In genomic region chr1:46724991-46725735, GRCh38 we compare ENCODE assay signal across 9 cellular contexts. TPM values are rescaled to one million over a fixed set of nuclear protein-coding genes. Genes with fewer than 3 reads are reported as not detected.
A peak's percentile ranks its signal among the peaks of the same experiment; 100 is the strongest.
DNase-seq lines count a peak whose midpoint lies in the region; ATAC-seq and TF ChIP-seq lines count a peak whose summit lies in the region.
"Had no signal": no experiment of that assay in that cellular context is flagged by ENCODE, and none has a peak within 500 bp of the region (broad histone marks: within the 10 kb centered on the region; RNA-seq: fewer than 3 reads in every experiment).

No MANE protein-coding gene starts in this region.

- POLR2A ChIA-PET in PC-3 (lab: Charles Lee; ENCODE audit: unreplicated experiment): no interaction called here

- no TSS peak for BruUV-seq in PC-3 (replicated peaks; lab: Mats Ljungman, UMichigan)

- H3K27ac ChIP-seq in PC-3 (ENCODE audit: low read length): no peak overlapping the region
- H3K27ac ChIP-seq in fibroblast of lung (ENCODE audit: insufficient read depth, low read length): no peak overlapping the region
- H3K27ac ChIP-seq in neural progenitor cell: no peak overlapping the region
- H3K27ac ChIP-seq in substantia nigra (ENCODE audit: low read depth, low read length, poor library complexity, severe bottlenecking): no peak overlapping the region

- no peak overlapping the region for H3K9ac ChIP-seq in PC-3 (ENCODE audit: low read length)
- H3K9ac ChIP-seq in fibroblast of lung (ENCODE audit: insufficient read depth, low read length): no peak overlapping the region
- no peak overlapping the region for H3K9ac ChIP-seq in neural progenitor cell

- no peaks in the 10 kb centered on the region for H3K9me2 ChIP-seq in PC-3 (replicated peaks; ENCODE audit: low read length)

- H4K20me1 ChIP-seq in PC-3 (ENCODE audit: low read length): no peaks in the 10 kb centered on the region
- H4K20me1 ChIP-seq in fibroblast of lung (ENCODE audit: control insufficient read depth, extremely low read depth, insufficient read depth, low read length): no peaks in the 10 kb centered on the region
- no peaks in the 10 kb centered on the region for H4K20me1 ChIP-seq in neural progenitor cell (ENCODE audit: low read depth)

- H3K9me3 ChIP-seq in PC-3 (ENCODE audit: low read length) (no peaks in the 10 kb centered on the region), fibroblast of lung (ENCODE audit: control insufficient read depth, insufficient read depth, low read depth, low read length) (no peaks in the 10 kb centered on the region), neural progenitor cell (ENCODE audit: low read depth) (no peaks in the 10 kb centered on the region)

- H3K4me3 Mint-ChIP-seq in neural progenitor cell: peak overlapping the region; percentile 57
- H3K4me3 Mint-ChIP-seq: T-helper 1 cell treated with Interleukin-12 subunit alpha and Interleukin-12 subunit beta and Interleukin-4 antibody, amounts not matched to agents 30 μg/mL and 1 μg/mL, for 36 hours had no signal

- peaks cover 8% of the 10 kb centered on the region; the same call in 1 of the 2 replicates for H3K4me1 ChIP-seq in PC-3 (ENCODE audit: insufficient read depth, low read length)
- H3K4me1 ChIP-seq in fibroblast of lung (ENCODE audit: control insufficient read depth, extremely low read depth, insufficient read depth, low read length): no peaks in the 10 kb centered on the region
- H3K4me1 ChIP-seq in neural progenitor cell: peaks cover 13% of the 10 kb centered on the region

- peak overlapping the region; percentile 35 for H3K4me2 ChIP-seq in PC-3 (ENCODE audit: low read length)
- H3K4me2 ChIP-seq in fibroblast of lung (ENCODE audit: extremely low read depth, insufficient read depth, low read length): peak overlapping the region; percentile 59
- no peak overlapping the region for H3K4me2 ChIP-seq in neural progenitor cell

- in situ Hi-C loops in Caki2 (cut with HindIII; ENCODE audit: low pct_unique_long_range_greater_than_20kb, low sequenced_read_pairs): no loop called here

- H3K79me2 ChIP-seq in PC-3 (ENCODE audit: low read length): no peaks in the 10 kb centered on the region
- no peaks in the 10 kb centered on the region for H3K79me2 ChIP-seq in fibroblast of lung (ENCODE audit: control insufficient read depth, insufficient read depth, low read length)
- no peaks in the 10 kb centered on the region for H3K79me2 ChIP-seq in neural progenitor cell (ENCODE audit: low read depth)

- H2AFZ ChIP-seq in PC-3 (ENCODE audit: low read length): peak overlapping the region; percentile 67
- H2AFZ ChIP-seq in fibroblast of lung (ENCODE audit: low read length): no peak overlapping the region
- H2AFZ ChIP-seq in neural progenitor cell (replicated peaks): no peak overlapping the region

- H3K27ac Mint-ChIP-seq in neural progenitor cell: no peak overlapping the region
- H3K27ac Mint-ChIP-seq: T-helper 1 cell treated with Interleukin-12 subunit alpha and Interleukin-12 subunit beta and Interleukin-4 antibody, amounts not matched to agents 30 μg/mL and 1 μg/mL, for 36 hours had no signal

- TF ChIP-seq CTCF in PC-3 (conservative IDR thresholded peaks at IDR 0.05; ENCODE audit: low read depth, low read length) (peak; percentile 93), fibroblast of lung (conservative IDR thresholded peaks at IDR 0.05 in 1 of 2, IDR thresholded peaks at IDR 0.05 in 1 of 2; ENCODE audit: low read depth in 1 of 2, low read length in 2 of 2) (peak; percentile 96), neural progenitor cell (IDR thresholded peaks at IDR 0.05) (peak; percentile 85)

- H3K4me1 Mint-ChIP-seq in neural progenitor cell: no peaks in the 10 kb centered on the region

- H3K36me3 Mint-ChIP-seq in neural progenitor cell: no peaks in the 10 kb centered on the region

- DNase-seq in Caki2 (ENCODE audit: low read depth): peak; percentile 59
- peak; percentile 89 to 92 for DNase-seq in Kasumi-1 (lab: John Stamatoyannopoulos, UW)
- peak; percentile 86 for DNase-seq in PC-3
- peak; percentile 57 for DNase-seq in activated T-cell treated with anti-CD3 and anti-CD28 coated beads for 24 hours (ENCODE audit: low read depth)
- peak; percentile 67 to 88 for DNase-seq in fibroblast of lung (ENCODE audit: low read depth in 2 of 2)
- DNase-seq in neural progenitor cell (ENCODE audit: low spot score): peak; percentile 87
- DNase-seq in substantia nigra (lab: John Stamatoyannopoulos, UW): peak in 34 of 49 donors; percentile 6 to 73 (median 38)

- peaks cover 3% of the 10 kb centered on the region for H3K9me3 Mint-ChIP-seq in neural progenitor cell
- H3K9me3 Mint-ChIP-seq: T-helper 1 cell treated with Interleukin-12 subunit alpha and Interleukin-12 subunit beta and Interleukin-4 antibody, amounts not matched to agents 30 μg/mL and 1 μg/mL, for 36 hours had no signal

- H3K27me3 ChIP-seq in PC-3 (ENCODE audit: low read length): no peaks in the 10 kb centered on the region; the same call in 1 of the 2 replicates
- peaks cover 7% of the 10 kb centered on the region for H3K27me3 ChIP-seq in fibroblast of lung (ENCODE audit: control insufficient read depth, insufficient read depth, low read length)
- no peaks in the 10 kb centered on the region for H3K27me3 ChIP-seq in neural progenitor cell

- H3F3A ChIP-seq in PC-3 (ENCODE audit: low read length, unreplicated experiment) (no peaks in the 10 kb centered on the region), neural progenitor cell (ENCODE audit: low read depth) (peaks cover 13% of the 10 kb centered on the region)

- ATAC-seq in GM21528 (IDR thresholded peaks at IDR 0.05; ENCODE audit: low FRiP score, unreplicated experiment): peak; percentile 79
- peak; percentile 99 for ATAC-seq in PC-3

- intact Hi-C loops in PC-3 (cut with micrococcal nuclease): loop anchor here (2.0 to 10.0 kb wide), 3 partner anchors 38 to 280 kb away; no protein-coding TSS in a partner anchor

- H3K27me3 Mint-ChIP-seq in neural progenitor cell (ENCODE audit: insufficient read depth, low read depth): peaks cover 4% of the 10 kb centered on the region

- H3K4me3 ChIP-seq in PC-3 (ENCODE audit: low read length) (no peak overlapping the region), fibroblast of lung (replicated peaks in 1 of 4; ENCODE audit: control extremely low read depth in 1 of 4, insufficient read depth in 1 of 4, low read depth in 3 of 4, low read length in 4 of 4) (no peak overlapping the region), neural progenitor cell (no peak overlapping the region)

- H3K36me3 ChIP-seq in PC-3 (ENCODE audit: low read depth, low read length) (no peaks in the 10 kb centered on the region), fibroblast of lung (ENCODE audit: control insufficient read depth, insufficient read depth, low read length) (no peaks in the 10 kb centered on the region), neural progenitor cell (no peaks in the 10 kb centered on the region)

- CTCF ChIA-PET in PC-3 (lab: Charles Lee): interaction anchor here (0.6 to 1.1 kb wide), 5 partner anchors 16 to 194 kb away, joined by 3 to 5 read pairs (median 3); no protein-coding TSS in a partner anchor

RNA-seq across cellular contexts. Expression of gene EFCAB14, which starts 6.2 kb away (rescaled TPM):
- 34.5 and 60.9 TPM in 2 replicates for total RNA-seq in Caki2 (2014; rRNA removed; shearing (Covaris generic); ENCODE audit: low replicate concordance)
- total RNA-seq in PC-3 (2014; rRNA removed): 45.7 and 52.3 TPM in 2 replicates
- total RNA-seq in fibroblast of lung: 35.3 and 35.7 TPM in 2 replicates
- polyA plus RNA-seq in fibroblast of lung: 54.3 and 65.0 TPM in 2 replicates
- 27.7 and 36.8 TPM in 2 replicates for polyA plus RNA-seq in fibroblast of lung (2012)
- 18.1 and 23.0 TPM in 2 replicates for polyA minus RNA-seq in fibroblast of lung (ENCODE audit: low replicate concordance)
- 28.5 and 44.7 TPM in 2 replicates for total RNA-seq in neural progenitor cell (ENCODE audit: low replicate concordance)

RNA-seq across cellular contexts. Expression of gene TEX38, which starts 53.5 kb away (rescaled TPM):
- total RNA-seq in Caki2 (2014; rRNA removed; shearing (Covaris generic); ENCODE audit: low replicate concordance): not detected in 2 replicates
- not detected in 2 replicates for total RNA-seq in PC-3 (2014; rRNA removed)
- total RNA-seq in fibroblast of lung: not detected in 2 replicates
- not detected in 2 replicates for polyA plus RNA-seq in fibroblast of lung
- not detected in 2 replicates for polyA plus RNA-seq in fibroblast of lung (2012)
- not detected in 2 replicates for polyA minus RNA-seq in fibroblast of lung (ENCODE audit: low replicate concordance)
- total RNA-seq in neural progenitor cell (ENCODE audit: low replicate concordance): not detected in 2 replicates

RNA-seq across cellular contexts. Expression of gene ATPAF1, which starts 57.0 kb away (rescaled TPM):
- 85.1 and 98.8 TPM in 2 replicates for total RNA-seq in Caki2 (2014; rRNA removed; shearing (Covaris generic); ENCODE audit: low replicate concordance)
- total RNA-seq in PC-3 (2014; rRNA removed): 68.3 and 83.7 TPM in 2 replicates
- 58.3 and 65.6 TPM in 2 replicates for total RNA-seq in fibroblast of lung
- 72.1 and 81.4 TPM in 2 replicates for polyA plus RNA-seq in fibroblast of lung
- polyA plus RNA-seq in fibroblast of lung (2012): 42.3 and 49.5 TPM in 2 replicates
- 15.3 and 17.7 TPM in 2 replicates for polyA minus RNA-seq in fibroblast of lung (ENCODE audit: low replicate concordance)
- total RNA-seq in neural progenitor cell (ENCODE audit: low replicate concordance): 65.1 and 79.3 TPM in 2 replicates

Comparison
In these comparisons a context has a peak if more than half of its experiments do, and no peak if none do; other contexts are left out.
1. DNase-seq: peak in every context shown above with its lines; median percentile 90 in Kasumi-1; 87 in neural progenitor cell; 86 in PC-3; 78 in fibroblast of lung; 59 in Caki2; 57 in activated T-cell treated with anti-CD3 and anti-CD28 coated beads for 24 hours; 38 in substantia nigra.